8 cellular contexts compared by ENCODE assay signal in genomic region chr5:119411935-119412623, GRCh38. TPM values are rescaled to one million over a fixed set of nuclear protein-coding genes. Genes with fewer than 3 reads are reported as not detected.
DNase-seq lines count a peak whose midpoint lies in the region; ATAC-seq and TF ChIP-seq lines count a peak whose summit lies in the region.

No MANE protein-coding gene starts in this region.

- H3K9me3 ChIP-seq in prostate gland = no peaks in the 10 kb centered on the region

- DNase-seq in SIG-M5 treated with dmso at 0.1 percent for 504 hours (lab: John Stamatoyannopoulos, UW; ENCODE audit: unreplicated experiment) (peak; percentile 82), SIG-M5 (lab: John Stamatoyannopoulos, UW) (no peak), NB4 (ENCODE audit: low read depth) (peak; percentile 84), SW 1271 (lab: John Stamatoyannopoulos, UW) (peak; percentile 39 to 90), astrocyte of the hippocampus (ENCODE audit: low read depth, low spot score) (peak; percentile 87), hepatic stellate cell (ENCODE audit: low spot score) (peak; percentile 36), prostate gland (ENCODE audit: low spot score) (peak; percentile 66)

- H3K4me1 ChIP-seq in prostate gland (replicated peaks) = no peaks in the 10 kb centered on the region

- intact Hi-C loops in prostate gland (cut with DNase I) = loop anchor here (1.0 to 10.0 kb wide), 4 partner anchors 55 to 424 kb away; partner anchors contain the start of genes DTWD2 and TNFAIP8

- peak; percentile 75 for TF ChIP-seq CTCF in NB4 (IDR thresholded peaks at IDR 0.05; ENCODE audit: low read depth, low read length)
- peak; percentile 91 to 96 (median 94) for TF ChIP-seq CTCF in prostate gland (IDR thresholded peaks at IDR 0.05)

- no peaks in the 10 kb centered on the region for H3K36me3 ChIP-seq in prostate gland

- H3K27ac ChIP-seq in prostate gland = peak overlapping the region; percentile 66 to 70

- no peaks in the 10 kb centered on the region for H3K27me3 ChIP-seq in prostate gland (replicated peaks; ENCODE audit: insufficient read depth)

- TF ChIP-seq POLR2A in NB4 (IDR thresholded peaks at IDR 0.05; ENCODE audit: extremely low read depth, insufficient read length) (no peak), prostate gland (IDR thresholded peaks at IDR 0.05) (no peak)

- peak overlapping the region; percentile 56 for H3K4me3 ChIP-seq in NB4 (ENCODE audit: low read depth, low read length)
- H3K4me3 ChIP-seq in prostate gland = peak overlapping the region; percentile 19 to 39

- WGBS in prostate gland = 3% methylated on average over 13 of the region's 13 CpGs

- ATAC-seq in HG02623 (IDR thresholded peaks at IDR 0.05; ENCODE audit: unreplicated experiment) = peak; percentile 64

RNA-seq across cellular contexts. Expression of gene HSD17B4, which starts 40.2 kb away (rescaled TPM):
- 100 to 1,000 TPM in 1 of 2 donors, 10 to 100 TPM in 1; 93.7 to 225 TPM for total RNA-seq in prostate gland

RNA-seq across cellular contexts. Expression of gene TNFAIP8, which starts 56.3 kb away (rescaled TPM):
- total RNA-seq in prostate gland = 10 to 100 TPM; 21.6 to 40.0 TPM
